Comparison of ENCODE assay signal across 18 cellular contexts in genomic region chr11:66218846-66219620, GRCh38. TPM values are rescaled to one million over a fixed set of nuclear protein-coding genes. Genes with fewer than 3 reads are reported as not detected.
DNase-seq lines count a peak whose midpoint lies in the region; ATAC-seq and TF ChIP-seq lines count a peak whose summit lies in the region.
"Had no signal": no experiment of that assay in that cellular context is flagged by ENCODE, and none has a peak within 500 bp of the region (broad histone marks: within the 10 kb centered on the region; RNA-seq: fewer than 3 reads in every experiment).

No MANE protein-coding gene starts in this region.

- no peak for DNase-seq in CD4-positive, alpha-beta memory T cell
- no peak for DNase-seq in CD8-positive, alpha-beta memory T cell
- DNase-seq in activated naive CD8-positive, alpha-beta T cell treated with anti-CD3 and anti-CD28 coated beads, Interleukin-2, amount 10 ng/mL, durations not matched to agents 7 days and 5 days = no peak
- DNase-seq in neural progenitor cell (ENCODE audit: low spot score) (no peak), NCI-H187 (lab: John Stamatoyannopoulos, UW) (no peak), activated gamma-delta T cell treated with Interleukin-2 at 50 U/mL for 16 hours (no peak)
- DNase-seq in stimulated activated CD4-positive, alpha-beta T cell treated with anti-CD3 and anti-CD28 coated beads, Interleukin-4, amount 100 ng/mL, for 4 hours = no peak
- DNase-seq: cerebellar nuclear complex; DND-41; effector CD8-positive, alpha-beta T cell; kidney; mammary epithelial cell; NCI-H1092; NCI-H510A; stimulated activated naive CD4-positive, alpha-beta T cell treated with Interleukin-2 at 50 U/mL for 16 hours; trophoblast cell had no signal

- H3K27ac ChIP-seq in CD4-positive, alpha-beta memory T cell (ENCODE audit: low read depth, low read length) = no peak overlapping the region
- H3K27ac ChIP-seq in CD8-positive, alpha-beta memory T cell (ENCODE audit: low read depth, low read length) = no peak overlapping the region
- no peak overlapping the region for H3K27ac ChIP-seq in neural progenitor cell

- intact Hi-C loops in CD4-positive, alpha-beta memory T cell (cut with micrococcal nuclease) = no loop called here

- no peak overlapping the region for H2AFZ ChIP-seq in neural progenitor cell (replicated peaks)

- H3F3A ChIP-seq in neural progenitor cell (ENCODE audit: low read depth) = peaks cover 8% of the 10 kb centered on the region

- H3K27me3 Mint-ChIP-seq in CD4-positive, alpha-beta memory T cell = no peaks in the 10 kb centered on the region
- H3K27me3 Mint-ChIP-seq in CD8-positive, alpha-beta memory T cell = peaks cover 0 to 2% of the 10 kb centered on the region in 2 donors
- H3K27me3 Mint-ChIP-seq in activated naive CD8-positive, alpha-beta T cell treated with anti-CD3 and anti-CD28 coated beads, Interleukin-2, amount 10 ng/mL, durations not matched to agents 7 days and 5 days = no peaks in the 10 kb centered on the region
- H3K27me3 Mint-ChIP-seq in neural progenitor cell (ENCODE audit: insufficient read depth, low read depth) = peaks cover 2% of the 10 kb centered on the region

- H3K4me3 Mint-ChIP-seq in CD4-positive, alpha-beta memory T cell = peak overlapping the region in 1 of 8 donors; percentile 69
- H3K4me3 Mint-ChIP-seq in CD8-positive, alpha-beta memory T cell = no peak overlapping the region
- H3K4me3 Mint-ChIP-seq in activated naive CD8-positive, alpha-beta T cell treated with anti-CD3 and anti-CD28 coated beads, Interleukin-2, amount 10 ng/mL, durations not matched to agents 7 days and 5 days = no peak overlapping the region
- H3K4me3 Mint-ChIP-seq in neural progenitor cell = peak overlapping the region; percentile 3

- CTCF ChIA-PET in CD4-positive, alpha-beta memory T cell (lab: Charles Lee; ENCODE audit: partially characterized antibody) = interaction anchor here (5.2 kb wide), 1 partner anchor 62 kb away, joined by 42 read pairs; no protein-coding TSS in a partner anchor
- CTCF ChIA-PET in CD8-positive, alpha-beta memory T cell (lab: Charles Lee) = interaction anchor here (7.6 kb wide), 1 partner anchor 65 kb away, joined by 74 read pairs; no protein-coding TSS in a partner anchor

- H3K9me3 Mint-ChIP-seq in CD4-positive, alpha-beta memory T cell = peaks cover 0 to 3% (median 0%) of the 10 kb centered on the region in 8 donors
- no peaks in the 10 kb centered on the region for H3K9me3 Mint-ChIP-seq in CD8-positive, alpha-beta memory T cell
- H3K9me3 Mint-ChIP-seq in activated naive CD8-positive, alpha-beta T cell treated with anti-CD3 and anti-CD28 coated beads, Interleukin-2, amount 10 ng/mL, durations not matched to agents 7 days and 5 days = no peaks in the 10 kb centered on the region
- no peaks in the 10 kb centered on the region for H3K9me3 Mint-ChIP-seq in neural progenitor cell

- no peak overlapping the region for H3K4me2 ChIP-seq in neural progenitor cell

- no peaks in the 10 kb centered on the region for H3K9me3 ChIP-seq in CD4-positive, alpha-beta memory T cell (ENCODE audit: control insufficient read depth in 1 of 2, low read length in 2 of 2)
- H3K9me3 ChIP-seq in CD8-positive, alpha-beta memory T cell (ENCODE audit: low read length) = no peaks in the 10 kb centered on the region
- no peaks in the 10 kb centered on the region for H3K9me3 ChIP-seq in neural progenitor cell (ENCODE audit: low read depth)
- H3K9me3 ChIP-seq: HAP-1 had no signal

- TF ChIP-seq CTCF in neural progenitor cell (IDR thresholded peaks at IDR 0.05) = no peak

- H3K79me2 ChIP-seq in neural progenitor cell (ENCODE audit: low read depth) = no peaks in the 10 kb centered on the region

- H3K36me3 Mint-ChIP-seq in CD4-positive, alpha-beta memory T cell = peaks cover 40 to 66% of the 10 kb centered on the region in 2 donors
- peaks cover 6 to 76% (median 27%) of the 10 kb centered on the region in 3 donors for H3K36me3 Mint-ChIP-seq in CD8-positive, alpha-beta memory T cell
- H3K36me3 Mint-ChIP-seq in activated naive CD8-positive, alpha-beta T cell treated with anti-CD3 and anti-CD28 coated beads, Interleukin-2, amount 10 ng/mL, durations not matched to agents 7 days and 5 days = peaks cover 11% of the 10 kb centered on the region
- H3K36me3 Mint-ChIP-seq in neural progenitor cell = peaks cover 18% of the 10 kb centered on the region

- H3K4me1 Mint-ChIP-seq in CD4-positive, alpha-beta memory T cell = peaks cover 11 to 19% (median 13%) of the 10 kb centered on the region in 4 donors
- peaks cover 8 to 16% (median 12%) of the 10 kb centered on the region in 3 donors for H3K4me1 Mint-ChIP-seq in CD8-positive, alpha-beta memory T cell
- peaks cover 22% of the 10 kb centered on the region for H3K4me1 Mint-ChIP-seq in activated naive CD8-positive, alpha-beta T cell treated with anti-CD3 and anti-CD28 coated beads, Interleukin-2, amount 10 ng/mL, durations not matched to agents 7 days and 5 days
- H3K4me1 Mint-ChIP-seq in neural progenitor cell = peaks cover 18% of the 10 kb centered on the region

- POLR2A ChIA-PET in CD4-positive, alpha-beta memory T cell (lab: Charles Lee; ENCODE audit: partially characterized antibody) = interaction anchor here (2.0 kb wide), 1 partner anchor 40 kb away, joined by 6 read pairs; no protein-coding TSS in a partner anchor
- POLR2A ChIA-PET in CD8-positive, alpha-beta memory T cell (lab: Charles Lee) = interaction anchor here (0.6 to 1.0 kb wide), 2 partner anchors 60 to 344 kb away, joined by 4 read pairs; no protein-coding TSS in a partner anchor
- POLR2A ChIA-PET in activated naive CD8-positive, alpha-beta T cell treated with anti-CD3 and anti-CD28 coated beads, Interleukin-2, amount 10 ng/mL, durations not matched to agents 7 days and 5 days (lab: Charles Lee) = interaction anchor here (0.5 kb wide), 1 partner anchor 77 kb away, joined by 3 read pairs; no protein-coding TSS in a partner anchor

- no peaks in the 10 kb centered on the region for H3K27me3 ChIP-seq in CD4-positive, alpha-beta memory T cell (ENCODE audit: insufficient read depth, low read length)
- no peaks in the 10 kb centered on the region for H3K27me3 ChIP-seq in CD8-positive, alpha-beta memory T cell (ENCODE audit: insufficient read depth, low read length, poor library complexity, severe bottlenecking)
- no peaks in the 10 kb centered on the region for H3K27me3 ChIP-seq in neural progenitor cell

- no peaks in the 10 kb centered on the region for H4K20me1 ChIP-seq in neural progenitor cell (ENCODE audit: low read depth)

- H3K4me3 ChIP-seq in CD4-positive, alpha-beta memory T cell (ENCODE audit: low read length in 2 of 2) = no peak overlapping the region
- no peak overlapping the region for H3K4me3 ChIP-seq in CD8-positive, alpha-beta memory T cell (ENCODE audit: low read length)
- H3K4me3 ChIP-seq in neural progenitor cell = no peak overlapping the region
- H3K4me3 ChIP-seq: HAP-1 had no signal

- peaks cover 11% of the 10 kb centered on the region for H3K4me1 ChIP-seq in CD4-positive, alpha-beta memory T cell (ENCODE audit: insufficient read depth, low read length)
- peaks cover 12% of the 10 kb centered on the region for H3K4me1 ChIP-seq in CD8-positive, alpha-beta memory T cell (ENCODE audit: insufficient read depth, low read length)
- no peaks in the 10 kb centered on the region for H3K4me1 ChIP-seq in neural progenitor cell
- H3K4me1 ChIP-seq: HAP-1 had no signal

- no peak for ATAC-seq in activated naive CD8-positive, alpha-beta T cell treated with anti-CD3 and anti-CD28 coated beads, Interleukin-2, amount 10 ng/mL, durations not matched to agents 7 days and 5 days (ENCODE audit: low read depth)
- ATAC-seq: esophagus mucosa had no signal

- peak overlapping the region; percentile 43 to 94 (median 67) for H3K27ac Mint-ChIP-seq in CD4-positive, alpha-beta memory T cell
- H3K27ac Mint-ChIP-seq in CD8-positive, alpha-beta memory T cell = peak overlapping the region in 5 of 8 donors; percentile 1 to 82 (median 70)
- peak overlapping the region; percentile 69 for H3K27ac Mint-ChIP-seq in activated naive CD8-positive, alpha-beta T cell treated with anti-CD3 and anti-CD28 coated beads, Interleukin-2, amount 10 ng/mL, durations not matched to agents 7 days and 5 days
- no peak overlapping the region for H3K27ac Mint-ChIP-seq in neural progenitor cell

- peaks cover 53% of the 10 kb centered on the region for H3K36me3 ChIP-seq in CD4-positive, alpha-beta memory T cell (ENCODE audit: insufficient read depth, low read length)
- peaks cover 45% of the 10 kb centered on the region for H3K36me3 ChIP-seq in CD8-positive, alpha-beta memory T cell (ENCODE audit: insufficient read depth, low read length)
- no peaks in the 10 kb centered on the region for H3K36me3 ChIP-seq in neural progenitor cell
- H3K36me3 ChIP-seq: HAP-1 had no signal

- no peak overlapping the region for H3K9ac ChIP-seq in neural progenitor cell

RNA-seq across cellular contexts. Expression of gene KLC2, which starts 38.5 kb away (rescaled TPM):
- 10 to 100 TPM; 33.6 to 34.0 TPM for total RNA-seq in CD4-positive, alpha-beta memory T cell
- 1 to 10 TPM; 1.7 to 7.3 TPM for polyA plus RNA-seq in CD4-positive, alpha-beta memory T cell
- total RNA-seq in CD8-positive, alpha-beta memory T cell = 10 to 100 TPM; 61.6 to 65.9 TPM
- 11.9 TPM for polyA plus RNA-seq in CD8-positive, alpha-beta memory T cell
- total RNA-seq in activated naive CD8-positive, alpha-beta T cell treated with anti-CD3 and anti-CD28 coated beads, Interleukin-2, amount 10 ng/mL, durations not matched to agents 7 days and 5 days = 10 to 100 TPM; 39.3 to 41.9 TPM
- total RNA-seq in neural progenitor cell (ENCODE audit: low replicate concordance) = 10.6 and 38.2 TPM in 2 replicates

RNA-seq across cellular contexts. Expression of gene RAB1B, which starts 49.4 kb away (rescaled TPM):
- 10 to 100 TPM; 76.4 to 79.4 TPM for total RNA-seq in CD4-positive, alpha-beta memory T cell
- 10 to 100 TPM in 1 of 2 donors, 1 to 10 TPM in 1; 9.7 to 15.2 TPM for polyA plus RNA-seq in CD4-positive, alpha-beta memory T cell
- 100 to 1,000 TPM; 119 to 125 TPM for total RNA-seq in CD8-positive, alpha-beta memory T cell
- polyA plus RNA-seq in CD8-positive, alpha-beta memory T cell = 18.6 TPM
- 100 to 1,000 TPM; 136 to 145 TPM for total RNA-seq in activated naive CD8-positive, alpha-beta T cell treated with anti-CD3 and anti-CD28 coated beads, Interleukin-2, amount 10 ng/mL, durations not matched to agents 7 days and 5 days
- 54.0 and 85.5 TPM in 2 replicates for total RNA-seq in neural progenitor cell (ENCODE audit: low replicate concordance)

RNA-seq across cellular contexts. Expression of gene CNIH2, which starts 58.9 kb away (rescaled TPM):
- 1 to 10 TPM; 1.4 to 1.8 TPM for total RNA-seq in CD4-positive, alpha-beta memory T cell
- not detected for polyA plus RNA-seq in CD4-positive, alpha-beta memory T cell
- total RNA-seq in CD8-positive, alpha-beta memory T cell = 1 to 10 TPM; 2.7 to 2.8 TPM
- polyA plus RNA-seq in CD8-positive, alpha-beta memory T cell = not detected
- total RNA-seq in activated naive CD8-positive, alpha-beta T cell treated with anti-CD3 and anti-CD28 coated beads, Interleukin-2, amount 10 ng/mL, durations not matched to agents 7 days and 5 days = 1 to 10 TPM; 2.1 to 2.7 TPM
- 5.6 and 5.7 TPM in 2 replicates for total RNA-seq in neural progenitor cell (ENCODE audit: low replicate concordance)
